ENCODE assay signal across 1 cellular context in genomic region chr17:39213852-39214251, GRCh38.
TF ChIP-seq lines count a peak whose summit lies in the region.

No MANE protein-coding gene starts in this region.

TF ChIP-seq in HEK293, 187 proteins besides CTCF, POLR2A, EP300 and RAD21 (continued from another document):
- TF ChIP-seq PRDM1 (tag by site-specific recombination; IDR thresholded peaks at IDR 0.05), result no peak
- TF ChIP-seq ZNF76 (tag by site-specific recombination; IDR thresholded peaks at IDR 0.05; ENCODE audit: borderline replicate concordance, low read depth), result no peak
- no peak for TF ChIP-seq SP3 (tag by site-specific recombination; IDR thresholded peaks at IDR 0.05)
- TF ChIP-seq ZNF585B (tag by site-specific recombination; IDR thresholded peaks at IDR 0.05), result no peak
- 0 out of 2 replicates have a peak, but pooled peaks have one; percentile 28 for TF ChIP-seq ZNF121 (tag by site-specific recombination; IDR thresholded peaks at IDR 0.05)
- TF ChIP-seq ZNF600 (tag by site-specific recombination; IDR thresholded peaks at IDR 0.05), result peak; percentile 65
- no peak for TF ChIP-seq INSM2 (tag by site-specific recombination; IDR thresholded peaks at IDR 0.05)
